Comparison of ENCODE assay signal across 14 cellular contexts in genomic region chr1:152037920-152038658, GRCh38. TPM values are rescaled to one million over a fixed set of nuclear protein-coding genes. Genes with fewer than 3 reads are reported as not detected.
A peak's percentile ranks its signal among the peaks of the same experiment; 100 is the strongest.
DNase-seq lines count a peak whose midpoint lies in the region; TF ChIP-seq lines count a peak whose summit lies in the region.
"Had no signal": no experiment of that assay in that cellular context is flagged by ENCODE, and none has a peak within 500 bp of the region (broad histone marks: within the 10 kb centered on the region; RNA-seq: fewer than 3 reads in every experiment).

No MANE protein-coding gene starts in this region.

- intact Hi-C loops in adrenal gland (cut with DNase I) (no loop called here), breast epithelium (cut with DNase I; ENCODE audit: low total_unique reads) (no loop called here), esophagus muscularis mucosa (cut with DNase I) (no loop called here)

- H3K36me3 ChIP-seq in adrenal gland (replicated peaks in 1 of 2) (peaks cover 0 to 8% of the 10 kb centered on the region in 2 donors), breast epithelium (no peaks in the 10 kb centered on the region), esophagus muscularis mucosa (peaks cover 2 to 10% (median 5%) of the 10 kb centered on the region in 4 donors)

- H3K4me1 ChIP-seq in adrenal gland (replicated peaks in 1 of 2) (peaks cover 7 to 25% of the 10 kb centered on the region in 2 donors), breast epithelium (peaks cover 0 to 6% of the 10 kb centered on the region in 2 donors), esophagus muscularis mucosa (peaks cover 12 to 40% (median 32%) of the 10 kb centered on the region in 4 donors)

- no peak for TF ChIP-seq EP300 in esophagus muscularis mucosa (IDR thresholded peaks at IDR 0.05)

- H3K27ac ChIP-seq in adrenal gland (peak overlapping the region in 3 of 5 donors; percentile 67 to 90 (median 88)), skin epidermis (peak overlapping the region in 13 of 21 experiments; percentile 85 to 100 (median 98)), breast epithelium (no peak overlapping the region), esophagus muscularis mucosa (replicated peaks in 1 of 4) (peak overlapping the region in 2 of 4 donors; percentile 87)

- TF ChIP-seq CTCF in NB4 (IDR thresholded peaks at IDR 0.05; ENCODE audit: low read depth, low read length): no peak
- no peak for TF ChIP-seq CTCF in adrenal gland (IDR thresholded peaks at IDR 0.05)
- TF ChIP-seq CTCF in breast epithelium (IDR thresholded peaks at IDR 0.05): no peak
- TF ChIP-seq CTCF in esophagus muscularis mucosa (IDR thresholded peaks at IDR 0.05): no peak

- DNase-seq in NCI-H2107 treated with DMSO at 0.1 percent for 48 hours (lab: John Stamatoyannopoulos, UW; ENCODE audit: unreplicated experiment) (peak; percentile 53), NCI-H2107 (lab: John Stamatoyannopoulos, UW) (no peak), NB4 (ENCODE audit: low read depth) (peak; percentile 89), adrenal gland (no peak), breast epithelium (ENCODE audit: low spot score in 2 of 2) (no peak), esophagus muscularis mucosa (ENCODE audit: extremely low spot score) (no peak), A172 (ENCODE audit: low spot score) (no peak)
- DNase-seq: NCI-H1092, Right ventricle myocardium superior had no signal

- H3K27me3 ChIP-seq in adrenal gland: no peaks in the 10 kb centered on the region
- no peaks in the 10 kb centered on the region for H3K27me3 ChIP-seq in breast epithelium
- no peaks in the 10 kb centered on the region for H3K27me3 ChIP-seq in esophagus muscularis mucosa

- H3K9me3 ChIP-seq in adrenal gland (replicated peaks in 1 of 3): no peaks in the 10 kb centered on the region
- no peaks in the 10 kb centered on the region for H3K9me3 ChIP-seq in breast epithelium
- no peaks in the 10 kb centered on the region for H3K9me3 ChIP-seq in esophagus muscularis mucosa

- H3K4me3 ChIP-seq in NB4 (ENCODE audit: low read depth, low read length) (peak overlapping the region; percentile 41), adrenal gland (no peak overlapping the region), skin epidermis (no peak overlapping the region), breast epithelium (no peak overlapping the region), esophagus muscularis mucosa (no peak overlapping the region)

- WGBS in adrenal gland, 4 donors: 82 to 90% (median 84%) methylated on average over 10 of the region's 10 CpGs
- 88% methylated on average over 10 of the region's 10 CpGs for WGBS in esophagus muscularis mucosa

- TF ChIP-seq POLR2A in NB4 (IDR thresholded peaks at IDR 0.05; ENCODE audit: extremely low read depth, insufficient read length) (no peak), adrenal gland (IDR thresholded peaks at IDR 0.05) (no peak), breast epithelium (IDR thresholded peaks at IDR 0.05) (no peak), esophagus muscularis mucosa (IDR thresholded peaks at IDR 0.05; ENCODE audit: low read depth) (no peak)

RNA-seq across cellular contexts. Expression of gene S100A11, which starts 1.3 kb away (rescaled TPM):
- total RNA-seq in adrenal gland (100 to 1,000 TPM in 6 of 8 donors, 10 to 100 TPM in 2; 66.8 to 251 (median 145) TPM), breast epithelium (100 to 1,000 TPM; 220 to 325 (median 275) TPM), esophagus muscularis mucosa (100 to 1,000 TPM in 2 of 4 donors, 10 to 100 TPM in 2; 68.5 to 190 (median 115) TPM)
- polyA plus RNA-seq in adrenal gland: 1,000 to 10,000 TPM in 1 of 3 donors, 100 to 1,000 TPM in 2; 308 to 1,160 (median 987) TPM
- total RNA-seq in A172 (2014; rRNA removed; shearing (Covaris generic)): 517 and 658 TPM in 2 replicates

RNA-seq across cellular contexts. Expression of gene S100A10, which starts 44.4 kb away (rescaled TPM):
- 100 to 1,000 TPM in 5 of 8 donors, 10 to 100 TPM in 3; 66.7 to 463 (median 262) TPM for total RNA-seq in adrenal gland
- polyA plus RNA-seq in adrenal gland: 100 to 1,000 TPM; 439 to 860 (median 798) TPM
- 100 to 1,000 TPM in 1 of 3 donors, 10 to 100 TPM in 2; 70.4 to 156 (median 84.9) TPM for total RNA-seq in breast epithelium
- total RNA-seq in esophagus muscularis mucosa: 100 to 1,000 TPM in 2 of 4 donors, 10 to 100 TPM in 2; 82.5 to 214 (median 105) TPM
- 760 and 801 TPM in 2 replicates for total RNA-seq in A172 (2014; rRNA removed; shearing (Covaris generic))

RNA-seq across cellular contexts. Expression of gene TCHHL1, which starts 50.8 kb away (rescaled TPM):
- total RNA-seq in adrenal gland: not detected
- not detected for polyA plus RNA-seq in adrenal gland
- total RNA-seq in breast epithelium: not detected
- not detected for total RNA-seq in esophagus muscularis mucosa
- not detected in 2 replicates for total RNA-seq in A172 (2014; rRNA removed; shearing (Covaris generic))
- total RNA-seq: cardiac septum, glomerular endothelial cell, mononuclear cell, Right ventricle myocardium superior, temporal lobe had no signal

Comparison
In these comparisons a context has a peak if more than half of its experiments do, and no peak if none do; other contexts are left out.
1. DNase-seq: peak in NCI-H2107 treated with DMSO at 0.1 percent for 48 hours (single experiment) and NB4 (single experiment); none in NCI-H2107 (single experiment), adrenal gland (0 of 7), breast epithelium (0 of 2), esophagus muscularis mucosa (single experiment) and A172 (single experiment).
2. H3K27ac ChIP-seq: peak in adrenal gland (3 of 5) and skin epidermis (13 of 21); none in breast epithelium (0 of 2).